19 cellular contexts compared by ENCODE assay signal in the genomic region with DNA sequence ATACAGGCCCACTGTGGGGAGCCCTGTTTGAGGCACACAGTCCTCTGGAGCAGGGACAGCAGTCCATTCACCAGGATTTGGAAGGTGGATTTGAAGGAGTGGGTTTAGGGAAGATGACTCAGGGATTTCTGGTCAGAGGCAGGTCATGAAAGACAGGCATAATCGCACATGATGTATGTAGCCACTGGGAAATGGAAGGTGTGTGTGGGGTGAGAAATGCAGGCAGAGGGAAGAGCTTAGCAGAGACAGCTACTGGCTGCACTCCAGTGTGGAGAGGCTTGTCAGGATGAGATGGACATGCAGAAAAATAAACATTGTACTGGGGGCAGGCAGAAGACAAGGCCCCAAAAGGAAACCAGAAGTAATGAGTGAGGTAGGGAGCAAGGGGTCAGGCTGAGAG.
DNase-seq lines count a peak whose midpoint lies in the region; ATAC-seq and TF ChIP-seq lines count a peak whose summit lies in the region.
"Had no signal": no experiment of that assay in that cellular context is flagged by ENCODE, and none has a peak within 500 bp of the region (broad histone marks: within the 10 kb centered on the region; RNA-seq: fewer than 3 reads in every experiment).

No MANE protein-coding gene starts in this region.

- in situ Hi-C loops in astrocyte of the spinal cord (cut with HindIII; ENCODE audit: low sequenced_read_pairs) = no loop called here

- peaks cover 62% of the 10 kb centered on the region for H3K36me3 Mint-ChIP-seq in type B pancreatic cell

- H3K27me3 Mint-ChIP-seq in type B pancreatic cell = no peaks in the 10 kb centered on the region

- no peak overlapping the region for H3K4me3 Mint-ChIP-seq in type B pancreatic cell
- H3K4me3 Mint-ChIP-seq: activated T-cell treated with anti-CD3 and anti-CD28 coated beads, Interleukin-2, amount 50 U/mL, for 72 hours had no signal

- DNase-seq in HT1080 (ENCODE audit: low read depth) (peak; percentile 23), astrocyte of the spinal cord (ENCODE audit: low read depth, low spot score) (peak; percentile 35), kidney tubule cell (ENCODE audit: low spot score) (peak; percentile 62), type B pancreatic cell (ENCODE audit: extremely low spot score, unreplicated experiment) (no peak), sciatic nerve (ENCODE audit: low spot score) (no peak), MV-4-11 (lab: John Stamatoyannopoulos, UW) (no peak)
- DNase-seq: activated CD4-positive, CD25-positive, alpha-beta regulatory T cell treated with anti-CD3 and anti-CD28 coated beads, Interleukin-2, amount 50 U/mL, for 72 hours; activated naive CD4-positive, alpha-beta T cell treated with anti-CD3 and anti-CD28 coated beads, Interleukin-2, amount 50 U/mL, for 16 hours; activated T-cell treated with anti-CD3 and anti-CD28 coated beads, Interleukin-2, amount 50 U/mL, for 72 hours; GM23248; NCI-H187 treated with DMSO at 0.1 percent for 48 hours; NCI-H446; NK-92 treated with Interleukin-12 subunit alpha and Interleukin-12 subunit beta, amount 100 ng/mL, for 24 hours; nucleus accumbens; RPMI8226; T1000; testis had no signal

- ATAC-seq in sciatic nerve = no peak
- ATAC-seq in HG03457 (IDR thresholded peaks at IDR 0.05; ENCODE audit: unreplicated experiment) = no peak
- ATAC-seq: activated T-cell treated with anti-CD3 and anti-CD28 coated beads, Interleukin-2, amount 50 U/mL, for 72 hours; gastroesophageal sphincter had no signal

- intact Hi-C loops in sciatic nerve (cut with DNase I) = no loop called here

- H3K4me3 ChIP-seq in astrocyte of the spinal cord (ENCODE audit: low read depth, low read length) = no peak overlapping the region
- H3K4me3 ChIP-seq: gastroesophageal sphincter, GM23248, testis had no signal

- TF ChIP-seq CTCF in astrocyte of the spinal cord (IDR thresholded peaks at IDR 0.05; ENCODE audit: low read depth, low read length) (no peak), type B pancreatic cell (conservative IDR thresholded peaks at IDR 0.05) (no peak)

- H3K27ac Mint-ChIP-seq in type B pancreatic cell = peak overlapping the region; percentile 37
- H3K27ac Mint-ChIP-seq: activated T-cell treated with anti-CD3 and anti-CD28 coated beads, Interleukin-2, amount 50 U/mL, for 72 hours had no signal

- peaks cover 17% of the 10 kb centered on the region for H3K4me1 Mint-ChIP-seq in type B pancreatic cell (ENCODE audit: unreplicated experiment)

- peaks cover 12% of the 10 kb centered on the region for H3K9me3 Mint-ChIP-seq in type B pancreatic cell

Comparison
In these comparisons a context has a peak if more than half of its experiments do, and no peak if none do; other contexts are left out.
1. DNase-seq: peak in HT1080 (single experiment), astrocyte of the spinal cord (single experiment) and kidney tubule cell (single experiment); none in type B pancreatic cell (single experiment), sciatic nerve (single experiment) and MV-4-11 (single experiment).